17 cellular contexts compared by ENCODE assay signal in genomic region chr18:56389190-56389589, GRCh38.
"Had no signal": no experiment of that assay in that cellular context is flagged by ENCODE, and none has a peak within 500 bp of the region (broad histone marks: within the 10 kb centered on the region; RNA-seq: fewer than 3 reads in every experiment).

No MANE protein-coding gene starts in this region.

- H3K4me3 Mint-ChIP-seq: activated CD4-positive, alpha-beta T cell treated with anti-CD3 and anti-CD28 coated beads, Interleukin-2, amount 10 ng/mL, durations not matched to agents 24 days and 14 days; activated CD8-positive, alpha-beta T cell treated with anti-CD3 and anti-CD28 coated beads, Interleukin-2, amount 10 ng/mL, durations not matched to agents 7 days and 5 days; activated naive CD8-positive, alpha-beta T cell treated with anti-CD3 and anti-CD28 coated beads, Interleukin-2, amount 10 ng/mL, durations not matched to agents 7 days and 5 days; endodermal cell; nephron progenitor cell; T-helper 2 cell treated with Interferon-gamma antibody and Interleukin-4, amounts not matched to agents 5 μg/mL and 100 μg/mL, for 36 hours had no signal

- DNase-seq: activated CD4-positive, alpha-beta T cell treated with anti-CD3 and anti-CD28 coated beads, Interleukin-2, amount 10 ng/mL, durations not matched to agents 24 days and 14 days; activated CD4-positive, CD25-positive, alpha-beta regulatory T cell; activated CD8-positive, alpha-beta memory T cell treated with anti-CD3 and anti-CD28 coated beads, Interleukin-2, amount 50 U/mL, for 4 hours; activated CD8-positive, alpha-beta T cell treated with anti-CD3 and anti-CD28 coated beads, Interleukin-2, amount 10 ng/mL, durations not matched to agents 7 days and 5 days; activated naive CD4-positive, alpha-beta T cell; activated naive CD8-positive, alpha-beta T cell treated with anti-CD3 and anti-CD28 coated beads, Interleukin-2, amount 10 ng/mL, durations not matched to agents 7 days and 5 days; brain microvascular endothelial cell; cerebellar nuclear complex; endodermal cell; left ventricle myocardium superior; mesenchymal stem cell; nephron progenitor cell; pancreas; sigmoid colon; stimulated activated CD4-positive, alpha-beta T cell treated with anti-CD3 and anti-CD28 coated beads, Interleukin-1b, Interleukin-23, amount 100 ng/mL, for 48 hours; SW 1271 had no signal

- ATAC-seq: activated CD8-positive, alpha-beta T cell treated with anti-CD3 and anti-CD28 coated beads, Interleukin-2, amount 10 ng/mL, durations not matched to agents 7 days and 5 days; left ventricle myocardium superior; pancreas had no signal

- H3K9me3 Mint-ChIP-seq: activated CD4-positive, alpha-beta T cell treated with anti-CD3 and anti-CD28 coated beads, Interleukin-2, amount 10 ng/mL, durations not matched to agents 24 days and 14 days; activated naive CD8-positive, alpha-beta T cell treated with anti-CD3 and anti-CD28 coated beads, Interleukin-2, amount 10 ng/mL, durations not matched to agents 7 days and 5 days; endodermal cell; nephron progenitor cell; T-helper 2 cell treated with Interferon-gamma antibody and Interleukin-4, amounts not matched to agents 5 μg/mL and 100 μg/mL, for 36 hours had no signal

- H3K36me3 Mint-ChIP-seq: activated naive CD8-positive, alpha-beta T cell treated with anti-CD3 and anti-CD28 coated beads, Interleukin-2, amount 10 ng/mL, durations not matched to agents 7 days and 5 days had no signal

- H3K4me3 ChIP-seq: pancreas, sigmoid colon had no signal

- H3K27me3 Mint-ChIP-seq: activated CD4-positive, alpha-beta T cell treated with anti-CD3 and anti-CD28 coated beads, Interleukin-2, amount 10 ng/mL, durations not matched to agents 24 days and 14 days; activated naive CD8-positive, alpha-beta T cell treated with anti-CD3 and anti-CD28 coated beads, Interleukin-2, amount 10 ng/mL, durations not matched to agents 7 days and 5 days had no signal

- H3K4me1 Mint-ChIP-seq: activated CD4-positive, alpha-beta T cell treated with anti-CD3 and anti-CD28 coated beads, Interleukin-2, amount 10 ng/mL, durations not matched to agents 24 days and 14 days; activated naive CD8-positive, alpha-beta T cell treated with anti-CD3 and anti-CD28 coated beads, Interleukin-2, amount 10 ng/mL, durations not matched to agents 7 days and 5 days; nephron progenitor cell had no signal

- H3K27ac Mint-ChIP-seq: activated CD4-positive, alpha-beta T cell treated with anti-CD3 and anti-CD28 coated beads, Interleukin-2, amount 10 ng/mL, durations not matched to agents 24 days and 14 days; activated CD8-positive, alpha-beta T cell treated with anti-CD3 and anti-CD28 coated beads, Interleukin-2, amount 10 ng/mL, durations not matched to agents 7 days and 5 days; activated naive CD8-positive, alpha-beta T cell treated with anti-CD3 and anti-CD28 coated beads, Interleukin-2, amount 10 ng/mL, durations not matched to agents 7 days and 5 days; endodermal cell; nephron progenitor cell; T-helper 2 cell treated with Interferon-gamma antibody and Interleukin-4, amounts not matched to agents 5 μg/mL and 100 μg/mL, for 36 hours had no signal
